In the genomic region with DNA sequence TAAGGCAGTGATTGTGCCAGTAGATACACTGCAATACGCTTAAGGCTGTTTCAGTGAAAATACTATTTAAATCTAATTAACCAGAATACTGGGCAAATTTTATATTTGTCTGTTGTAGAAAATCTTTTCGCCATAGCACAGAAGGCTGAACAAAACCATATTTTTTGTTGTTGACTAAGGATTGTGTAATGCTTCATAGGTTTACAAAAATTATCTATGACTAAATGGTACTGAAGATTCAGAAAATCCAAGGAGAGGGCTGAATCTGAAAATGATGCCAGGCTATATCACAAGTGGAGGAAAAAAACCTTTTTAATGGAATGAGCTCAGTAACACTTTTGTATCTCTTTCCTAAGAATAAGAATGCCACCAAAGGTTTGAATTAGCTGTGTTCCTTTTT, we compare ENCODE assay signal across 12 cellular contexts. TPM values are rescaled to one million over a fixed set of nuclear protein-coding genes. Genes with fewer than 3 reads are reported as not detected.
A peak's percentile ranks its signal among the peaks of the same experiment; 100 is the strongest.
DNase-seq lines count a peak whose midpoint lies in the region; ATAC-seq, FAIRE-seq and TF ChIP-seq lines count a peak whose summit lies in the region.
"Had no signal": no experiment of that assay in that cellular context is flagged by ENCODE, and none has a peak within 500 bp of the region (broad histone marks: within the 10 kb centered on the region; RNA-seq: fewer than 3 reads in every experiment).

No MANE protein-coding gene starts in this region.

- intact Hi-C loops in lower lobe of right lung (cut with DNase I) = no loop called here

- H3K27me3 ChIP-seq in astrocyte (ENCODE audit: insufficient read depth, low read length) (no peaks in the 10 kb centered on the region), lower lobe of right lung (ENCODE audit: low read depth) (no peaks in the 10 kb centered on the region)
- H3K27me3 ChIP-seq: right lobe of liver had no signal

- H3K79me2 ChIP-seq in astrocyte (ENCODE audit: insufficient read depth, low read length) = peaks cover 68% of the 10 kb centered on the region

- H3K9me3 ChIP-seq in astrocyte (ENCODE audit: insufficient read depth, low read depth, low read length) = no peaks in the 10 kb centered on the region
- H3K9me3 ChIP-seq in lower lobe of right lung = no peaks in the 10 kb centered on the region
- H3K9me3 ChIP-seq: right lobe of liver had no signal

- H3K27ac Mint-ChIP-seq in astrocyte (ENCODE audit: unreplicated experiment) = peak overlapping the region; percentile 48
- H3K27ac Mint-ChIP-seq: activated CD4-positive, alpha-beta T cell treated with anti-CD3 and anti-CD28 coated beads, Interleukin-2, amount 10 ng/mL, durations not matched to agents 7 days and 5 days; effector memory CD8-positive, alpha-beta T cell had no signal

- no peaks in the 10 kb centered on the region for H3K27me3 Mint-ChIP-seq in astrocyte (ENCODE audit: low read depth, unreplicated experiment)
- H3K27me3 Mint-ChIP-seq: activated CD4-positive, alpha-beta T cell treated with anti-CD3 and anti-CD28 coated beads, Interleukin-2, amount 10 ng/mL, durations not matched to agents 7 days and 5 days; effector memory CD8-positive, alpha-beta T cell had no signal

- no peak for FAIRE-seq in astrocyte (lab: Jason Lieb, UNC)

- H3K4me3 ChIP-seq in astrocyte (ENCODE audit: insufficient read depth, low read depth, low read length) = no peak overlapping the region
- no peak overlapping the region for H3K4me3 ChIP-seq in lower lobe of right lung
- H3K4me3 ChIP-seq: right lobe of liver had no signal

- ATAC-seq in lower lobe of right lung = no peak
- no peak for ATAC-seq in HG03196 (IDR thresholded peaks at IDR 0.05; ENCODE audit: unreplicated experiment)
- ATAC-seq: effector memory CD8-positive, alpha-beta T cell; right lobe of liver had no signal

- peak overlapping the region; percentile 11 for H3K9ac ChIP-seq in astrocyte (ENCODE audit: low read length)

- H3K4me1 Mint-ChIP-seq in astrocyte (ENCODE audit: low read depth, unreplicated experiment) = peaks cover 24% of the 10 kb centered on the region

- peak overlapping the region; percentile 74 for H3K27ac ChIP-seq in astrocyte (ENCODE audit: low read depth, low read length)
- H3K27ac ChIP-seq in lower lobe of right lung = peak overlapping the region; percentile 15
- H3K27ac ChIP-seq: right lobe of liver had no signal

- peaks cover 3% of the 10 kb centered on the region for H3K9me3 Mint-ChIP-seq in astrocyte (ENCODE audit: unreplicated experiment)
- H3K9me3 Mint-ChIP-seq: activated CD4-positive, alpha-beta T cell treated with anti-CD3 and anti-CD28 coated beads, Interleukin-2, amount 10 ng/mL, durations not matched to agents 7 days and 5 days; effector memory CD8-positive, alpha-beta T cell had no signal

- H3K4me1 ChIP-seq in astrocyte (ENCODE audit: insufficient read depth, low read length) (peaks cover 43% of the 10 kb centered on the region), lower lobe of right lung (peaks cover 59% of the 10 kb centered on the region)

- no peak for TF ChIP-seq CTCF in astrocyte (IDR thresholded peaks at IDR 0.05; ENCODE audit: insufficient read depth, low read depth, low read length)
- no peak for TF ChIP-seq CTCF in lower lobe of right lung (IDR thresholded peaks at IDR 0.05)

- H2AFZ ChIP-seq in astrocyte (ENCODE audit: low read depth, low read length) = no peak overlapping the region

- no peaks in the 10 kb centered on the region for H3K36me3 Mint-ChIP-seq in astrocyte (ENCODE audit: low read depth, unreplicated experiment)

- DNase-seq in AG08395 (ENCODE audit: low spot score) (peak; percentile 3), HCEC 1CT (peak; percentile 54), astrocyte (ENCODE audit: low read depth) (no peak), lower lobe of right lung (no peak), A172 (ENCODE audit: low spot score) (no peak), anterior cingulate cortex (lab: John Stamatoyannopoulos, UW) (no peak), cerebellum (ENCODE audit: low spot score) (no peak)
- DNase-seq: activated CD4-positive, alpha-beta T cell treated with anti-CD3 and anti-CD28 coated beads, Interleukin-2, amount 10 ng/mL, durations not matched to agents 7 days and 5 days; effector memory CD8-positive, alpha-beta T cell; H7; right lobe of liver had no signal

- H4K20me1 ChIP-seq in astrocyte (ENCODE audit: insufficient read depth, low read length) = peaks cover 38% of the 10 kb centered on the region

- H3K36me3 ChIP-seq in astrocyte (ENCODE audit: insufficient read depth, low read length) = peaks cover 3% of the 10 kb centered on the region
- no peaks in the 10 kb centered on the region for H3K36me3 ChIP-seq in lower lobe of right lung
- H3K36me3 ChIP-seq: right lobe of liver had no signal

- H3K4me2 ChIP-seq in astrocyte (ENCODE audit: low read length) = peak overlapping the region; percentile 89

- H3K4me3 Mint-ChIP-seq in astrocyte (ENCODE audit: unreplicated experiment) = peak overlapping the region; percentile 18
- H3K4me3 Mint-ChIP-seq: effector memory CD8-positive, alpha-beta T cell had no signal

RNA-seq across cellular contexts. Expression of a gene that starts 2.8 kb away (rescaled TPM):
- total RNA-seq in astrocyte (45.2 and 47.9 TPM in 2 replicates), lower lobe of right lung (72.8 TPM), cerebellum (23.0 TPM)
- 111 and 121 TPM in 2 replicates for total RNA-seq in A172 (2014; rRNA removed; shearing (Covaris generic))

RNA-seq across cellular contexts. Expression of a gene that starts 12.9 kb away (rescaled TPM):
- total RNA-seq in astrocyte (99.5 and 106 TPM in 2 replicates), lower lobe of right lung (140 TPM), cerebellum (192 TPM)
- 79.0 and 79.3 TPM in 2 replicates for total RNA-seq in A172 (2014; rRNA removed; shearing (Covaris generic))

RNA-seq across cellular contexts. Expression of a gene that starts 54.2 kb away (rescaled TPM):
- total RNA-seq in astrocyte (11.5 and 15.5 TPM in 2 replicates), lower lobe of right lung (81.9 TPM), cerebellum (3.5 TPM)
- total RNA-seq in A172 (2014; rRNA removed; shearing (Covaris generic)) = 45.4 and 60.1 TPM in 2 replicates

Comparison
In these comparisons a context has a peak if more than half of its experiments do, and no peak if none do; other contexts are left out.
1. DNase-seq: peak in AG08395 (single experiment) and HCEC 1CT (single experiment); none in astrocyte (single experiment), lower lobe of right lung (single experiment), A172 (single experiment), anterior cingulate cortex (0 of 58) and cerebellum (single experiment).